ENCODE assay signal across 8 cellular contexts in genomic region chr3:48716508-48716981, GRCh38. TPM values are rescaled to one million over a fixed set of nuclear protein-coding genes. Genes with fewer than 3 reads are reported as not detected.
DNase-seq lines count a peak whose midpoint lies in the region; ATAC-seq, FAIRE-seq and TF ChIP-seq lines count a peak whose summit lies in the region.

No MANE protein-coding gene starts in this region.

- WGBS in A549 (ENCODE audit: missing lambda C conversion rate), result under 1% methylated on average over 10 of the region's 16 CpGs
- WGBS in esophagus muscularis mucosa, result 0% methylated on average over 6 of the region's 16 CpGs
- 0 to 1% methylated on average over 16 of the region's 16 CpGs for whole genome bisulfite sequencing in pancreas, 2 donors

- peak overlapping the region; percentile 76 for H3K4me2 ChIP-seq in A549

- peaks cover 0 to 2% (median 0%) of the 10 kb centered on the region in 3 donors for H3K9me3 Mint-ChIP-seq in IgD-negative memory B cell

- peaks cover 26% of the 10 kb centered on the region; the same call in 2 of the 3 replicates for H3K4me1 ChIP-seq in A549
- peaks cover 28 to 54% (median 50%) of the 10 kb centered on the region in 4 donors for H3K4me1 ChIP-seq in esophagus muscularis mucosa
- H3K4me1 ChIP-seq in pancreas, result peaks cover 7 to 19% (median 10%) of the 10 kb centered on the region in 3 donors

- peak overlapping the region; percentile 92 to 99 (median 98) for H3K4me3 Mint-ChIP-seq in IgD-negative memory B cell

- H3K27me3 ChIP-seq in esophagus muscularis mucosa (no peaks in the 10 kb centered on the region), pancreas (no peaks in the 10 kb centered on the region)

- POLR2A ChIA-PET in A549 (lab: Yijun Ruan, JAX), result interaction anchor here (0.9 to 1.3 kb wide), 5 partner anchors 10 to 203 kb away, joined by 3 to 6 read pairs (median 4); partner anchors contain the start of gene ARIH2

- TF ChIP-seq RAD21 in A549 (conservative IDR thresholded peaks at IDR 0.05 in 1 of 2, IDR thresholded peaks at IDR 0.05 in 1 of 2), result no peak

- H3K4me3 ChIP-seq in A549 (peak overlapping the region; percentile 98), esophagus muscularis mucosa (peak overlapping the region; percentile 67 to 93 (median 81)), pancreas (peak overlapping the region; percentile 60 to 82 (median 71))

- CTCF ChIA-PET in A549 (lab: Yijun Ruan, JAX), result interaction anchor here (0.8 to 1.2 kb wide), 2 partner anchors 24 to 26 kb away, joined by 3 to 4 read pairs; no protein-coding TSS in a partner anchor

- no peaks in the 10 kb centered on the region for H3K9me3 ChIP-seq in A549
- no peaks in the 10 kb centered on the region for H3K9me3 ChIP-seq in esophagus muscularis mucosa
- no peaks in the 10 kb centered on the region for H3K9me3 ChIP-seq in pancreas

- H3K4me1 Mint-ChIP-seq in IgD-negative memory B cell, result peaks cover 22 to 38% (median 25%) of the 10 kb centered on the region in 3 donors

- H3K27me3 Mint-ChIP-seq in IgD-negative memory B cell, result no peaks in the 10 kb centered on the region

- H3K36me3 ChIP-seq in esophagus muscularis mucosa (peaks cover 0 to 27% (median 10%) of the 10 kb centered on the region in 4 donors), pancreas (no peaks in the 10 kb centered on the region)

- intact Hi-C loops in esophagus muscularis mucosa (cut with DNase I) (no loop called here), pancreas (cut with DNase I) (no loop called here)

- TF ChIP-seq EP300 in A549 (IDR thresholded peaks at IDR 0.05) (no peak), esophagus muscularis mucosa (IDR thresholded peaks at IDR 0.05) (no peak)

- H3K27ac Mint-ChIP-seq in IgD-negative memory B cell, result peak overlapping the region; percentile 78 to 98 (median 93)

- FAIRE-seq in A549 (lab: Jason Lieb, UNC) (no peak), pancreas (lab: Jason Lieb, UNC) (no peak)

- ATAC-seq in A549, result peak; percentile 36 to 37; a peak in 3 of 6 replicates
- peak in 3 of 4 donors; percentile 27 to 40 (median 27) for ATAC-seq in pancreas

- DNase-seq in A549 (ENCODE audit: low read depth in 1 of 2, low spot score in 1 of 2) (no peak), esophagus muscularis mucosa (ENCODE audit: extremely low spot score) (no peak), pancreas (peak in 4 of 6 donors; percentile 21 to 40 (median 26)), NCI-H2081 treated with DMSO at 0.1 percent for 48 hours (lab: John Stamatoyannopoulos, UW) (no peak), NK-92 (lab: John Stamatoyannopoulos, UW; ENCODE audit: unreplicated experiment) (no peak), KG1 (lab: John Stamatoyannopoulos, UW) (no peak)
- peak; percentile 70 for DNase-seq in activated CD8-positive, alpha-beta memory T cell treated with anti-CD3 and anti-CD28 coated beads for 24 hours

- peaks cover 3% of the 10 kb centered on the region for H3K36me3 Mint-ChIP-seq in IgD-negative memory B cell

- H3K27ac ChIP-seq in A549, result peak overlapping the region; percentile 94 to 95
- H3K27ac ChIP-seq in esophagus muscularis mucosa (replicated peaks in 1 of 4), result peak overlapping the region; percentile 82 to 87 (median 84)
- peak overlapping the region; percentile 67 to 85 (median 70) for H3K27ac ChIP-seq in pancreas

- TF ChIP-seq POLR2A in A549 (IDR thresholded peaks at IDR 0.05; ENCODE audit: low read length) (no peak), esophagus muscularis mucosa (IDR thresholded peaks at IDR 0.05; ENCODE audit: low read depth) (no peak)

- TF ChIP-seq CTCF in A549 (IDR thresholded peaks at IDR 0.05) (no peak), esophagus muscularis mucosa (IDR thresholded peaks at IDR 0.05) (no peak), pancreas (IDR thresholded peaks at IDR 0.05) (no peak)

TF ChIP-seq in A549, 52 proteins besides CTCF, POLR2A, EP300 and RAD21:
- no peak for TF ChIP-seq CHD2 (IDR thresholded peaks at IDR 0.05; ENCODE audit: low read length, partially characterized antibody)
- no peak for TF ChIP-seq ZFP36 (IDR thresholded peaks at IDR 0.05; ENCODE audit: borderline replicate concordance, partially characterized antibody)
- TF ChIP-seq HOXB13 (CRISPR knock-in tag; IDR thresholded peaks at IDR 0.05; ENCODE audit: low read depth), result no peak
- no peak for TF ChIP-seq FOXS1 (CRISPR knock-in tag; IDR thresholded peaks at IDR 0.05)
- TF ChIP-seq, protein P1, sequence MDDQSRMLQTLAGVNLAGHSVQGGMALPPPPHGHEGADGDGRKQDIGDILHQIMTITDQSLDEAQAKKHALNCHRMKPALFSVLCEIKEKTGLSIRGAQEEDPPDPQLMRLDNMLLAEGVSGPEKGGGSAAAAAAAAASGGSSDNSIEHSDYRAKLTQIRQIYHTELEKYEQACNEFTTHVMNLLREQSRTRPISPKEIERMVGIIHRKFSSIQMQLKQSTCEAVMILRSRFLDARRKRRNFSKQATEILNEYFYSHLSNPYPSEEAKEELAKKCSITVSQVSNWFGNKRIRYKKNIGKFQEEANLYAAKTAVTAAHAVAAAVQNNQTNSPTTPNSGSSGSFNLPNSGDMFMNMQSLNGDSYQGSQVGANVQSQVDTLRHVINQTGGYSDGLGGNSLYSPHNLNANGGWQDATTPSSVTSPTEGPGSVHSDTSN (IDR thresholded peaks at IDR 0.05), result no peak
- TF ChIP-seq NFE2L2 (conservative IDR thresholded peaks at IDR 0.05; ENCODE audit: low read length), result no peak
- no peak for TF ChIP-seq RARB (CRISPR knock-in tag; IDR thresholded peaks at IDR 0.05)
- TF ChIP-seq ZSCAN20 (CRISPR knock-in tag; IDR thresholded peaks at IDR 0.05), result no peak

RNA-seq across cellular contexts. Expression of gene IP6K2, which starts 0.5 kb away (rescaled TPM):
- polyA plus RNA-seq in A549 (2011; rRNA removed), result 78.4 and 81.3 TPM in 2 replicates
- polyA plus RNA-seq in A549 (2012; cell fraction: cytosol; rRNA removed), result 83.9 and 87.9 TPM in 2 replicates
- 238 and 242 TPM in 2 replicates for polyA plus RNA-seq in A549 (2012; cell fraction: nucleus; rRNA removed)
- 55.6 to 67.1 TPM (median 61.9 TPM) in 3 replicates for polyA plus RNA-seq in A549 (2017; fragmentation: RNase III; extraction: RNeasy Plus Mini Kit Qiagen cat#74134 plus additional on column Dnase treatment)
- 45.6 and 54.1 TPM in 2 replicates for polyA minus RNA-seq in A549 (2011; rRNA and poly(A)+ RNA removed)
- polyA plus RNA-seq in IgD-negative memory B cell, result 43.4 TPM
- total RNA-seq in esophagus muscularis mucosa, result 10 to 100 TPM; 31.0 to 57.5 (median 41.2) TPM
- total RNA-seq in pancreas, result 10 to 100 TPM; 19.1 to 47.1 (median 29.3) TPM
- 100 to 1,000 TPM; 105 to 107 TPM for polyA plus RNA-seq in pancreas

RNA-seq across cellular contexts. Expression of gene NCKIPSD, which starts 30.8 kb away (rescaled TPM):
- polyA plus RNA-seq in A549 (2011; rRNA removed) (10.2 and 13.6 TPM in 2 replicates), A549 (2017; fragmentation: RNase III; extraction: RNeasy Plus Mini Kit Qiagen cat#74134 plus additional on column Dnase treatment) (10.8 to 13.2 TPM (median 10.9 TPM) in 3 replicates), IgD-negative memory B cell (17.2 TPM), pancreas (10 to 100 TPM; 12.0 to 17.0 TPM)
- 17.0 and 24.0 TPM in 2 replicates for polyA plus RNA-seq in A549 (2012; cell fraction: cytosol; rRNA removed)
- polyA plus RNA-seq in A549 (2012; cell fraction: nucleus; rRNA removed), result 35.9 and 48.2 TPM in 2 replicates
- polyA minus RNA-seq in A549 (2011; rRNA and poly(A)+ RNA removed), result 24.5 and 28.5 TPM in 2 replicates
- total RNA-seq in esophagus muscularis mucosa (10 to 100 TPM; 18.9 to 34.7 (median 29.1) TPM), pancreas (10 to 100 TPM in 1 of 6 donors, 1 to 10 TPM in 5; 5.4 to 10.2 (median 7.2) TPM)

RNA-seq across cellular contexts. Expression of gene CELSR3, which starts 53.9 kb away (rescaled TPM):
- 2.2 and 3.2 TPM in 2 replicates for polyA plus RNA-seq in A549 (2011; rRNA removed)
- polyA plus RNA-seq in A549 (2012; cell fraction: cytosol; rRNA removed), result 2.2 and 3.3 TPM in 2 replicates
- 13.7 and 15.3 TPM in 2 replicates for polyA plus RNA-seq in A549 (2012; cell fraction: nucleus; rRNA removed)
- polyA plus RNA-seq in A549 (2017; fragmentation: RNase III; extraction: RNeasy Plus Mini Kit Qiagen cat#74134 plus additional on column Dnase treatment), result 4.6 to 5.2 TPM (median 4.8 TPM) in 3 replicates
- polyA minus RNA-seq in A549 (2011; rRNA and poly(A)+ RNA removed), result 7.1 and 7.4 TPM in 2 replicates
- polyA plus RNA-seq in IgD-negative memory B cell, result 0.59 TPM
- total RNA-seq in esophagus muscularis mucosa, result 1 to 10 TPM in 1 of 4 donors, under 1 TPM in 3; 0.33 to 1.3 (median 0.63) TPM
- 1 to 10 TPM in 4 of 6 donors, under 1 TPM in 2; 0.51 to 1.8 (median 1.1) TPM for total RNA-seq in pancreas
- 10 to 100 TPM in 1 of 2 donors, 1 to 10 TPM in 1; 6.3 to 13.9 TPM for polyA plus RNA-seq in pancreas

Comparison
In these comparisons a context has a peak if more than half of its experiments do, and no peak if none do; other contexts are left out.
1. DNase-seq: peak in activated CD8-positive, alpha-beta memory T cell treated with anti-CD3 and anti-CD28 coated beads for 24 hours (single experiment) and pancreas (4 of 6); none in A549 (0 of 2), esophagus muscularis mucosa (single experiment), NCI-H2081 treated with DMSO at 0.1 percent for 48 hours (single experiment), NK-92 (single experiment) and KG1 (single experiment).
2. Peak in every context shown above with its lines, with median percentiles within 50 percentile points of each other: H3K27ac ChIP-seq and H3K4me3 ChIP-seq.